In the genomic region with DNA sequence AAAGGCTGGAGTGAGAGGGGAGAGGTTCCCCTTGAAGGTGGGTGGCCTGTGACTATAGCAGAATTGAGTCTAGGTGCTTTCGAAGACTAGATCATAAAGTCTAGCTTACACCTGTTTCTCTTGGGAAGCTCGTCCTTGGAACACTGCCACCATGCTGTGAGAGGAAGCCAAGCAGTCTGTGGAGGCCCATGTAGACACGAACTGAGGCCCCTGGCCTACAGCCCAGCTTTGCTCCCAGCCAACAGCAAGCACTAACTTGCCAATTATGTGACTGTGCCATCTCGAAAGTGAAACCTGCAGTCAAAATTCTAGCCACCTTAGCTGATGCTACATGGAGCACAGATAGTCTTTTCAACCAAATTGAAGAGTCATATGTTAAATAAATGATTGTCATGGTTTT, we compare ENCODE assay signal across 9 cellular contexts.
DNase-seq lines count a peak whose midpoint lies in the region; ATAC-seq lines count a peak whose summit lies in the region.
"Had no signal": no experiment of that assay in that cellular context is flagged by ENCODE, and none has a peak within 500 bp of the region (broad histone marks: within the 10 kb centered on the region; RNA-seq: fewer than 3 reads in every experiment).

No MANE protein-coding gene starts in this region.

- DNase-seq in COR-L47 (lab: John Stamatoyannopoulos, UW), result peak; percentile 68
- peak; percentile 2 for DNase-seq in GM19238 (ENCODE audit: insufficient read length, low spot score)
- peak; percentile 73 for DNase-seq in RPMI7951 (ENCODE audit: low read depth)
- DNase-seq in globus pallidus (ENCODE audit: low spot score), result peak; percentile 41
- peak in 38 of 49 donors; percentile 1 to 73 (median 35) for DNase-seq in substantia nigra (lab: John Stamatoyannopoulos, UW)
- DNase-seq in DMS114 treated with DMSO at 0.1 percent for 48 hours (lab: John Stamatoyannopoulos, UW; ENCODE audit: unreplicated experiment), result no peak

- H3K27ac ChIP-seq in substantia nigra (ENCODE audit: low read depth, low read length, poor library complexity, severe bottlenecking), result no peak overlapping the region
- H3K27ac ChIP-seq: HL-60 had no signal

- ATAC-seq in HG03432 (IDR thresholded peaks at IDR 0.05; ENCODE audit: unreplicated experiment) (peak; percentile 96), HG02970 (IDR thresholded peaks at IDR 0.05; ENCODE audit: low FRiP score, unreplicated experiment) (no peak)
